ENCODE assay signal across 8 cellular contexts in the genomic region with DNA sequence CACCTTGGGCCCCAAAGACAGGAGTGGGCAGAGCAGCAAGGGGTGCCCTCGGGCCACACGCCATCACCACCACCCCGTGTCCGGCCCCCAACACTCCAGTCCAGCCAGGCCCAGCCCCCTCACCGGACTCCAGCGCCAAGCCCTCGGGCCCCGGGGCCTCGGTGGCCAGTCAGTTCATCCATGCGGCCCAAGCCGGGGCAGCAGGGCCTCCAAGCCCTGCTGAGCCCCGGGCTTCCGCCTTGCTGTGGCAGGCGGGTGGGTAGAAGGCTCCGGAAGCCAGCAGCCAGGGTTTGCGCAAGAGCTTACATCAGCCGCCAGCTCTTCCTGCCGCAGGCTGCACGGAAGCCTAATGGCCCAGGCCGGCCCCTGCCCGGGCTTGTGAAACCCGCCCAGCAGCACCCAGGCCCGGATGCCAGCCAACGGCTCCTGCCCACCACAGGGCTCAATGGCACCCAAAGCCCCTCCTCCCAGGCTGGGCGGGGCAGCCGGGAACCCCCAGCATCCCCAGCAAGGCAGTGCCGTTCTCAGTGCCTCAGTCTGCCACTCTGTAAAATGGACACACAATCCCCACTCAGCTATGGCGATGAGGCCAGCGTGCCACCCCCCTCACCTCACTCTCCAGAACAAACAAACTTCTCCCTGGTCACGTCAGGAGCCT. TPM values are rescaled to one million over a fixed set of nuclear protein-coding genes. Genes with fewer than 3 reads are reported as not detected.
DNase-seq lines count a peak whose midpoint lies in the region; ATAC-seq and TF ChIP-seq lines count a peak whose summit lies in the region.

No MANE protein-coding gene starts in this region.

- peak overlapping the region; percentile 94 for H3K27ac Mint-ChIP-seq in activated T-cell treated with anti-CD3 and anti-CD28 coated beads, Interleukin-2, amount 50 U/mL, for 24 hours

- H3K4me1 Mint-ChIP-seq in activated T-cell treated with anti-CD3 and anti-CD28 coated beads, Interleukin-2, amount 50 U/mL, for 24 hours (ENCODE audit: low read depth), result peaks cover 29% of the 10 kb centered on the region

- ATAC-seq in GM18868 (IDR thresholded peaks at IDR 0.05; ENCODE audit: unreplicated experiment) (peak; percentile 86), HG03103 (IDR thresholded peaks at IDR 0.05; ENCODE audit: low read depth, unreplicated experiment) (peak; percentile 82)

- no peaks in the 10 kb centered on the region for H3K27me3 Mint-ChIP-seq in activated T-cell treated with anti-CD3 and anti-CD28 coated beads, Interleukin-2, amount 50 U/mL, for 24 hours

- DNase-seq in OCI-M1 (lab: John Stamatoyannopoulos, UW) (peak; percentile 91), fibroblast of peridontal ligament (ENCODE audit: extremely low read depth) (peak; percentile 78), posterior vena cava (ENCODE audit: low spot score) (peak; percentile 97), ureter (ENCODE audit: low spot score) (peak; percentile 92)
- DNase-seq in activated T-cell treated with anti-CD3 and anti-CD28 coated beads, Interleukin-2, amount 50 U/mL, for 24 hours, result peak; percentile 90

- intact Hi-C loops in posterior vena cava (cut with DNase I), result no loop called here

- H3K27ac ChIP-seq in 22Rv1, result peak overlapping the region; percentile 15; the same call in 1 of the 2 replicates

- peaks cover 30% of the 10 kb centered on the region for H3K36me3 Mint-ChIP-seq in activated T-cell treated with anti-CD3 and anti-CD28 coated beads, Interleukin-2, amount 50 U/mL, for 24 hours (ENCODE audit: low read depth)

- no peak for TF ChIP-seq CTCF in 22Rv1 (IDR thresholded peaks at IDR 0.05)

- peak overlapping the region; percentile 87 for H3K4me3 Mint-ChIP-seq in activated T-cell treated with anti-CD3 and anti-CD28 coated beads, Interleukin-2, amount 50 U/mL, for 24 hours

- H3K9me3 Mint-ChIP-seq in activated T-cell treated with anti-CD3 and anti-CD28 coated beads, Interleukin-2, amount 50 U/mL, for 24 hours, result no peaks in the 10 kb centered on the region

RNA-seq across cellular contexts. Expression of gene TNRC18, which starts 26.5 kb away (rescaled TPM):
- total RNA-seq in posterior vena cava, result 100 to 1,000 TPM in 1 of 2 donors, 10 to 100 TPM in 1; 93.0 to 103 TPM
- total RNA-seq in ureter, result 118 TPM

Comparison
In these comparisons a context has a peak if more than half of its experiments do, and no peak if none do; other contexts are left out.
1. Peak in every context shown above with its lines: DNase-seq, ATAC-seq and H3K27ac ChIP-seq.